Comparison of ENCODE assay signal across 10 cellular contexts in genomic region chr17:79776378-79777165, GRCh38. TPM values are rescaled to one million over a fixed set of nuclear protein-coding genes. Genes with fewer than 3 reads are reported as not detected.
A peak's percentile ranks its signal among the peaks of the same experiment; 100 is the strongest.
DNase-seq lines count a peak whose midpoint lies in the region; ATAC-seq, FAIRE-seq and TF ChIP-seq lines count a peak whose summit lies in the region.
"Had no signal": no experiment of that assay in that cellular context is flagged by ENCODE, and none has a peak within 500 bp of the region (broad histone marks: within the 10 kb centered on the region; RNA-seq: fewer than 3 reads in every experiment).

No MANE protein-coding gene starts in this region.

- no peak for ATAC-seq in HG02852 (IDR thresholded peaks at IDR 0.05; ENCODE audit: unreplicated experiment)

- peaks cover 16 to 24% (median 21%) of the 10 kb centered on the region in 4 donors for H3K4me1 ChIP-seq in esophagus muscularis mucosa

- H3K4me3 Mint-ChIP-seq in T-helper 2 cell treated with Interferon-gamma antibody and Interleukin-4, amounts not matched to agents 5 μg/mL and 100 μg/mL, for 36 hours = peak overlapping the region; percentile 67

- H3K27ac ChIP-seq in esophagus muscularis mucosa (replicated peaks in 1 of 4) = peak overlapping the region in 3 of 4 donors; percentile 40 to 60 (median 59)

- no peaks in the 10 kb centered on the region for H3K9me3 ChIP-seq in esophagus muscularis mucosa
- H3K9me3 ChIP-seq: BE2C had no signal

- H3K9me3 Mint-ChIP-seq in T-helper 2 cell treated with Interferon-gamma antibody and Interleukin-4, amounts not matched to agents 5 μg/mL and 100 μg/mL, for 36 hours = no peaks in the 10 kb centered on the region

- TF ChIP-seq EP300 in esophagus muscularis mucosa (IDR thresholded peaks at IDR 0.05) = no peak

- peak overlapping the region; percentile 55 to 64 (median 58) for H3K4me3 ChIP-seq in esophagus muscularis mucosa

- peaks cover 0 to 95% (median 31%) of the 10 kb centered on the region in 4 donors for H3K27me3 ChIP-seq in esophagus muscularis mucosa
- H3K27me3 ChIP-seq: BE2C had no signal

- TF ChIP-seq POLR2A in esophagus muscularis mucosa (IDR thresholded peaks at IDR 0.05; ENCODE audit: low read depth) = no peak
- no peak for TF ChIP-seq POLR2A in GM12891 (IDR thresholded peaks at IDR 0.05; ENCODE audit: low read depth, low read length)

- DNase-seq in T-helper 2 cell treated with Interferon-gamma antibody and Interleukin-4, amounts not matched to agents 5 μg/mL and 100 μg/mL, for 36 hours (ENCODE audit: low spot score) = no peak
- no peak for DNase-seq in T-helper 2 cell
- peak; percentile 80 for DNase-seq in NCI-H69 (lab: John Stamatoyannopoulos, UW)
- DNase-seq in esophagus muscularis mucosa (ENCODE audit: extremely low spot score) = no peak
- peak; percentile 44 for DNase-seq in retina
- DNase-seq in NCI-H510A treated with DMSO at 0.1 percent for 48 hours (lab: John Stamatoyannopoulos, UW) = no peak
- no peak for DNase-seq in GM12891 (ENCODE audit: insufficient read length, low spot score)

- peaks cover 64% of the 10 kb centered on the region for H3K27me3 Mint-ChIP-seq in T-helper 2 cell treated with Interferon-gamma antibody and Interleukin-4, amounts not matched to agents 5 μg/mL and 100 μg/mL, for 36 hours (ENCODE audit: low read depth)

- no peaks in the 10 kb centered on the region for H3K36me3 ChIP-seq in esophagus muscularis mucosa

- FAIRE-seq in GM12891 (lab: Jason Lieb, UNC) = no peak

- peaks cover 27% of the 10 kb centered on the region for H3K4me1 Mint-ChIP-seq in T-helper 2 cell treated with Interferon-gamma antibody and Interleukin-4, amounts not matched to agents 5 μg/mL and 100 μg/mL, for 36 hours (ENCODE audit: low read depth)

- H3K27ac Mint-ChIP-seq in T-helper 2 cell treated with Interferon-gamma antibody and Interleukin-4, amounts not matched to agents 5 μg/mL and 100 μg/mL, for 36 hours = no peak overlapping the region

- WGBS in esophagus muscularis mucosa = 60% methylated on average over 13 of the region's 13 CpGs

- H3K36me3 Mint-ChIP-seq in T-helper 2 cell treated with Interferon-gamma antibody and Interleukin-4, amounts not matched to agents 5 μg/mL and 100 μg/mL, for 36 hours (ENCODE audit: low read depth) = no peaks in the 10 kb centered on the region

- intact Hi-C loops in esophagus muscularis mucosa (cut with DNase I) = no loop called here

- TF ChIP-seq CTCF in esophagus muscularis mucosa (IDR thresholded peaks at IDR 0.05) = no peak

TF ChIP-seq in GM12891, 5 proteins besides CTCF, POLR2A, EP300 and RAD21:
- no peak for TF ChIP-seq PAX5 (IDR thresholded peaks at IDR 0.05; ENCODE audit: insufficient read depth, low read length, severe bottlenecking)
- TF ChIP-seq TAF1 (IDR thresholded peaks at IDR 0.05; ENCODE audit: low read depth, low read length) = no peak
- TF ChIP-seq SPI1 (IDR thresholded peaks at IDR 0.05; ENCODE audit: low read depth, low read length) = no peak
- no peak for TF ChIP-seq POU2F2 (IDR thresholded peaks at IDR 0.05; ENCODE audit: low read depth, low read length)
- no peak for TF ChIP-seq POLR2AphosphoS5 (IDR thresholded peaks at IDR 0.05; ENCODE audit: low read depth, low read length)

RNA-seq across cellular contexts. Expression of gene CBX2, which starts 1.4 kb away (rescaled TPM):
- 1 to 10 TPM in 3 of 4 donors, under 1 TPM in 1; 0.66 to 2.8 (median 1.5) TPM for total RNA-seq in esophagus muscularis mucosa
- 0.47 TPM for polyA plus RNA-seq in GM12891 (2012; ENCODE audit: low read depth, missing spikeins)

RNA-seq across cellular contexts. Expression of gene CBX8, which starts 20.3 kb away (rescaled TPM):
- 1 to 10 TPM; 1.7 to 7.5 (median 2.6) TPM for total RNA-seq in esophagus muscularis mucosa
- 2.8 TPM for polyA plus RNA-seq in GM12891 (2012; ENCODE audit: low read depth, missing spikeins)

RNA-seq across cellular contexts. Expression of gene ENPP7, which starts 45.8 kb away (rescaled TPM):
- total RNA-seq in esophagus muscularis mucosa = not detected
- 0.14 TPM for polyA plus RNA-seq in GM12891 (2012; ENCODE audit: low read depth, missing spikeins)
- total RNA-seq: subcutaneous adipose tissue had no signal

Comparison
In these comparisons a context has a peak if more than half of its experiments do, and no peak if none do; other contexts are left out.
1. DNase-seq: peak in NCI-H69 (single experiment) and retina (single experiment); none in T-helper 2 cell treated with Interferon-gamma antibody and Interleukin-4, amounts not matched to agents 5 μg/mL and 100 μg/mL, for 36 hours (single experiment), T-helper 2 cell (0 of 5), esophagus muscularis mucosa (single experiment), NCI-H510A treated with DMSO at 0.1 percent for 48 hours (single experiment) and GM12891 (single experiment).